18 cellular contexts compared by ENCODE assay signal in the genomic region with DNA sequence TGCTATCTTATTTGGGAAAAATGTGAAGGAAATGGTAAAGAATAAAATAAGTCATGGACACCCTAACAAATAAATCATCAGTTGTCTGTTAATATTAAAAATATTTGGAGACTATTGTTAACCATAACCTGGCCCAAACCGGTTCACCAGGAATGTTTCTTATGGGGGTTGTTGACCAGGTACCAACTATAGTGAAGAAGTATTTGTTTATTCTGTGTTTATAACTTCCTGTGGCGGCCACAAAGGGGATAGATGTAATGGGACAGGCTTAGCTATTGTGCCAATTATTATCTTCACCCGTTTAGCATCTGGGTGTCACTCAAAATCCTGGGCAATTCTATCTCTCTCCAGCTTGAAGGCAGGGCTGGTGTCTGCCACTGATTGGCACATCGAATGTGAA.
A peak's percentile ranks its signal among the peaks of the same experiment; 100 is the strongest.
DNase-seq lines count a peak whose midpoint lies in the region; ATAC-seq and TF ChIP-seq lines count a peak whose summit lies in the region.
"Had no signal": no experiment of that assay in that cellular context is flagged by ENCODE, and none has a peak within 500 bp of the region (broad histone marks: within the 10 kb centered on the region; RNA-seq: fewer than 3 reads in every experiment).

No MANE protein-coding gene starts in this region.

- H3K4me2 ChIP-seq in PC-3 (ENCODE audit: low read length) = peak overlapping the region; percentile 37; the same call in 1 of the 2 replicates
- H3K4me2 ChIP-seq: BLaER1 treated with 17β-estradiol and CSF1 and Interleukin-3, amounts not matched to agents 10 nM and 100 nM had no signal

- ATAC-seq in PC-3 (peak; percentile 76), HG03175 (IDR thresholded peaks at IDR 0.05; ENCODE audit: unreplicated experiment) (no peak), heart right ventricle (no peak)
- ATAC-seq: K562 had no signal

- TF ChIP-seq CTCF in PC-3 (conservative IDR thresholded peaks at IDR 0.05; ENCODE audit: low read depth, low read length) (no peak), heart right ventricle (IDR thresholded peaks at IDR 0.05) (no peak)

- H3K9me3 ChIP-seq in PC-3 (ENCODE audit: low read length) = no peaks in the 10 kb centered on the region
- H3K9me3 ChIP-seq in heart right ventricle = no peaks in the 10 kb centered on the region
- H3K9me3 ChIP-seq: BLaER1 treated with 17β-estradiol and CSF1 and Interleukin-3, amounts not matched to agents 10 nM and 100 nM had no signal

- WGBS in heart right ventricle, 2 donors = 72 to 76% methylated on average over 4 of the region's 4 CpGs

- no peak overlapping the region for H3K4me3 ChIP-seq in PC-3 (ENCODE audit: low read length)
- no peak overlapping the region for H3K4me3 ChIP-seq in heart right ventricle
- H3K4me3 ChIP-seq: BLaER1 treated with 17β-estradiol and CSF1 and Interleukin-3, amounts not matched to agents 10 nM and 100 nM; K562 had no signal

- CTCF ChIA-PET in PC-3 (lab: Charles Lee) = no interaction called here

- no peaks in the 10 kb centered on the region for H4K20me1 ChIP-seq in PC-3 (ENCODE audit: low read length)
- H4K20me1 ChIP-seq: BLaER1 treated with 17β-estradiol and CSF1 and Interleukin-3, amounts not matched to agents 10 nM and 100 nM had no signal

- no peak overlapping the region for H3K9ac ChIP-seq in PC-3 (ENCODE audit: low read length)
- H3K9ac ChIP-seq: BLaER1 treated with 17β-estradiol and CSF1 and Interleukin-3, amounts not matched to agents 10 nM and 100 nM had no signal

- no peak overlapping the region for H3K27ac ChIP-seq in PC-3 (ENCODE audit: low read length)
- no peak overlapping the region for H3K27ac ChIP-seq in heart right ventricle
- H3K27ac ChIP-seq: 22Rv1; BLaER1 treated with 17β-estradiol and CSF1 and Interleukin-3, amounts not matched to agents 10 nM and 100 nM; HL-60 had no signal

- H3K36me3 ChIP-seq in PC-3 (ENCODE audit: low read depth, low read length) (no peaks in the 10 kb centered on the region), heart right ventricle (no peaks in the 10 kb centered on the region)
- H3K36me3 ChIP-seq: BLaER1 treated with 17β-estradiol and CSF1 and Interleukin-3, amounts not matched to agents 10 nM and 100 nM had no signal

- BruUV-seq in PC-3 (replicated peaks; lab: Mats Ljungman, UMichigan) = no TSS peak

- intact Hi-C loops in PC-3 (cut with micrococcal nuclease) (no loop called here), heart right ventricle (cut with DNase I) (loop anchor here in 1 of 10 donors (10.0 kb wide), 1 partner anchor 543 kb away; no protein-coding TSS in a partner anchor)

- H2AFZ ChIP-seq in PC-3 (ENCODE audit: low read length) = no peak overlapping the region

- H3K4me1 ChIP-seq in PC-3 (ENCODE audit: insufficient read depth, low read length) = peaks cover 15% of the 10 kb centered on the region
- H3K4me1 ChIP-seq in heart right ventricle = no peaks in the 10 kb centered on the region
- H3K4me1 ChIP-seq: BLaER1 treated with 17β-estradiol and CSF1 and Interleukin-3, amounts not matched to agents 10 nM and 100 nM had no signal

- H3F3A ChIP-seq in PC-3 (ENCODE audit: low read length, unreplicated experiment) = no peaks in the 10 kb centered on the region

- POLR2A ChIA-PET in PC-3 (lab: Charles Lee; ENCODE audit: unreplicated experiment) = interaction anchor here (0.6 kb wide), 1 partner anchor 299 kb away, joined by 6 read pairs; no protein-coding TSS in a partner anchor

- DNase-seq in DMS153 (lab: John Stamatoyannopoulos, UW) (peak; percentile 10), DMS153 treated with DMSO at 0.1 percent for 48 hours (lab: John Stamatoyannopoulos, UW; ENCODE audit: unreplicated experiment) (no peak), NCI-H510A treated with DMSO at 0.1 percent for 48 hours (lab: John Stamatoyannopoulos, UW) (peak; percentile 27), NCI-H510A (lab: John Stamatoyannopoulos, UW) (no peak), PC-3 (peak; percentile 79), germinal center (ENCODE audit: low spot score) (no peak), heart right ventricle (no peak)
- DNase-seq: AML-193; CD4-positive, CD25-positive, alpha-beta regulatory T cell; DMS 273 treated with DMSO at 0.1 percent for 48 hours; GF-D8; HCEC 1CT; HFFc6 had no signal

- no peaks in the 10 kb centered on the region for H3K9me2 ChIP-seq in PC-3 (replicated peaks; ENCODE audit: low read length)

- H3K79me2 ChIP-seq in PC-3 (ENCODE audit: low read length) = no peaks in the 10 kb centered on the region

- H3K27me3 ChIP-seq in PC-3 (ENCODE audit: low read length) (no peaks in the 10 kb centered on the region), heart right ventricle (no peaks in the 10 kb centered on the region)
- H3K27me3 ChIP-seq: BLaER1 treated with 17β-estradiol and CSF1 and Interleukin-3, amounts not matched to agents 10 nM and 100 nM had no signal

Comparison
In these comparisons a context has a peak if more than half of its experiments do, and no peak if none do; other contexts are left out.
1. DNase-seq: peak in DMS153 (single experiment), NCI-H510A treated with DMSO at 0.1 percent for 48 hours (single experiment) and PC-3 (single experiment); none in DMS153 treated with DMSO at 0.1 percent for 48 hours (single experiment), NCI-H510A (single experiment), germinal center (single experiment) and heart right ventricle (0 of 2).